31 cellular contexts compared by ENCODE assay signal in the genomic region with DNA sequence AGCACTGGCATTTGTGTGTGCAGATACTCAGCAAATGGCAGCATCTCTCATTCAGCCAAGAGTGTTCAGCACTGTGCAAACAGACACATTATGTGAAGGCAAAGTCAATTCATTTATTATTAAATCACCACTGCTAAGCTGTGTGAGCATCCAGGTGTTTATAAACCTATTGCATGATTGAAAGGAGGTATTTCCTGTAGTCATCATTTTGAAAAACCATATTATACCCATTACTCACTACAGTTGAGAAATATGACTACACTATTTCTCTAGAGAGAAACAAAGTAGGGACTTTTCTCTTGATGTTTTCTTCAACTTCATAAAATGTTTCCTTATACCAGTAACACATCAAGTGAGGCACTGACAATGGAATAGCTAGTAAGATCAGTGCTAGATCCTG. TPM values are rescaled to one million over a fixed set of nuclear protein-coding genes. Genes with fewer than 3 reads are reported as not detected.
A peak's percentile ranks its signal among the peaks of the same experiment; 100 is the strongest.
DNase-seq lines count a peak whose midpoint lies in the region; ATAC-seq, FAIRE-seq and TF ChIP-seq lines count a peak whose summit lies in the region.
"Had no signal": no experiment of that assay in that cellular context is flagged by ENCODE, and none has a peak within 500 bp of the region (broad histone marks: within the 10 kb centered on the region; RNA-seq: fewer than 3 reads in every experiment).

No MANE protein-coding gene starts in this region.

- peak overlapping the region in 1 of 2 donors; percentile 7 for H3K4me3 Mint-ChIP-seq in activated T-cell treated with anti-CD3 and anti-CD28 coated beads, Interleukin-2, amount 50 U/mL, for 72 hours
- no peak overlapping the region for H3K4me3 Mint-ChIP-seq in activated T-cell treated with anti-CD3 and anti-CD28 coated beads, Interleukin-2, amount 50 U/mL, for 24 hours
- H3K4me3 Mint-ChIP-seq: endodermal cell, neural progenitor cell, T-cell had no signal

- H3K27me3 Mint-ChIP-seq in activated T-cell treated with anti-CD3 and anti-CD28 coated beads, Interleukin-2, amount 50 U/mL, for 72 hours (ENCODE audit: low read depth): peaks cover 12% of the 10 kb centered on the region
- H3K27me3 Mint-ChIP-seq in activated T-cell treated with anti-CD3 and anti-CD28 coated beads, Interleukin-2, amount 50 U/mL, for 24 hours: peaks cover 4% of the 10 kb centered on the region

- no peak for FAIRE-seq in GM19239 (lab: Jason Lieb, UNC)
- FAIRE-seq: D721Med, G401.6, GM18507, kidney had no signal

- H3K4me3 ChIP-seq in suprapubic skin: no peak overlapping the region
- H3K4me3 ChIP-seq: coronary artery, HAP-1, lung, neural progenitor cell, sigmoid colon, uterus had no signal

- no peaks in the 10 kb centered on the region for H3K27me3 ChIP-seq in suprapubic skin
- H3K27me3 ChIP-seq: neural progenitor cell, sigmoid colon, uterus had no signal

- H3K9me3 ChIP-seq in suprapubic skin: no peaks in the 10 kb centered on the region
- H3K9me3 ChIP-seq: HAP-1, sigmoid colon, uterus had no signal

- no peaks in the 10 kb centered on the region for H3K36me3 Mint-ChIP-seq in activated T-cell treated with anti-CD3 and anti-CD28 coated beads, Interleukin-2, amount 50 U/mL, for 72 hours (ENCODE audit: insufficient read depth in 2 of 2)
- H3K36me3 Mint-ChIP-seq in activated T-cell treated with anti-CD3 and anti-CD28 coated beads, Interleukin-2, amount 50 U/mL, for 24 hours (ENCODE audit: low read depth): no peaks in the 10 kb centered on the region
- H3K36me3 Mint-ChIP-seq: neural progenitor cell, T-cell had no signal

- no peaks in the 10 kb centered on the region for H3K36me3 ChIP-seq in suprapubic skin
- H3K36me3 ChIP-seq: HAP-1, neural progenitor cell, sigmoid colon, uterus had no signal

- no peak for TF ChIP-seq POLR2A in suprapubic skin (IDR thresholded peaks at IDR 0.05)

- H3K27ac Mint-ChIP-seq in activated T-cell treated with anti-CD3 and anti-CD28 coated beads, Interleukin-2, amount 50 U/mL, for 72 hours: peak overlapping the region; percentile 45
- H3K27ac Mint-ChIP-seq in activated T-cell treated with anti-CD3 and anti-CD28 coated beads, Interleukin-2, amount 50 U/mL, for 24 hours: no peak overlapping the region
- H3K27ac Mint-ChIP-seq: endodermal cell, neural progenitor cell, T-cell had no signal

- no peaks in the 10 kb centered on the region for H3K4me1 ChIP-seq in suprapubic skin
- H3K4me1 ChIP-seq: HAP-1, neural progenitor cell, sigmoid colon, uterus had no signal

- no peak for DNase-seq in activated T-cell treated with anti-CD3 and anti-CD28 coated beads, Interleukin-2, amount 50 U/mL, for 72 hours
- no peak for DNase-seq in activated T-cell treated with anti-CD3 and anti-CD28 coated beads, Interleukin-2, amount 50 U/mL, for 24 hours
- DNase-seq in NCI-H748 (lab: John Stamatoyannopoulos, UW; ENCODE audit: unreplicated experiment) (peak; percentile 71), suprapubic skin (ENCODE audit: low spot score in 2 of 2) (no peak), GM19239 (ENCODE audit: insufficient read length, low spot score) (no peak), NCI-H524 treated with DMSO at 0.1 percent for 48 hours (lab: John Stamatoyannopoulos, UW) (no peak)
- no peak for DNase-seq in stimulated activated naive CD8-positive, alpha-beta T cell treated with anti-CD3 and anti-CD28 coated beads, Interleukin-15, Interleukin-2, amounts not matched to agents 100 U/mL and 50 U/mL, for 24 hours
- DNase-seq: activated CD4-positive, alpha-beta T cell treated with anti-CD3 and anti-CD28 coated beads for 4 hours; activated gamma-delta T cell; amniotic stem cell; C1 segment of cervical spinal cord; endodermal cell; Karpas-422; kidney; NCI-H1048; NCI-H2171; SIG-M5; sigmoid colon; stimulated activated CD4-positive, alpha-beta T cell treated with anti-CD3 and anti-CD28 coated beads, Interleukin-15, amount 100 ng/mL, for 24 hours; T-cell; uterus had no signal

- ATAC-seq in activated T-cell treated with anti-CD3 and anti-CD28 coated beads, Interleukin-2, amount 50 U/mL, for 72 hours (replicated peaks in 1 of 2): peak; percentile 95
- peak; percentile 34 for ATAC-seq in HG03159 (IDR thresholded peaks at IDR 0.05; ENCODE audit: unreplicated experiment)
- ATAC-seq in stimulated activated naive CD8-positive, alpha-beta T cell treated with anti-CD3 and anti-CD28 coated beads, Interleukin-15, Interleukin-2, amounts not matched to agents 100 U/mL and 50 U/mL, for 24 hours: peak; percentile 40
- ATAC-seq: Panc1, T-cell had no signal

- TF ChIP-seq EP300 in suprapubic skin (IDR thresholded peaks at IDR 0.05): no peak

- H3K27ac ChIP-seq in suprapubic skin: no peak overlapping the region
- H3K27ac ChIP-seq: coronary artery, neural progenitor cell, sigmoid colon, uterus had no signal

- peaks cover 28% of the 10 kb centered on the region for H3K4me1 Mint-ChIP-seq in activated T-cell treated with anti-CD3 and anti-CD28 coated beads, Interleukin-2, amount 50 U/mL, for 72 hours (ENCODE audit: low read depth)
- peaks cover 14% of the 10 kb centered on the region for H3K4me1 Mint-ChIP-seq in activated T-cell treated with anti-CD3 and anti-CD28 coated beads, Interleukin-2, amount 50 U/mL, for 24 hours (ENCODE audit: low read depth)
- H3K4me1 Mint-ChIP-seq: neural progenitor cell, T-cell had no signal

- no peaks in the 10 kb centered on the region for H3K9me3 Mint-ChIP-seq in activated T-cell treated with anti-CD3 and anti-CD28 coated beads, Interleukin-2, amount 50 U/mL, for 72 hours
- H3K9me3 Mint-ChIP-seq in activated T-cell treated with anti-CD3 and anti-CD28 coated beads, Interleukin-2, amount 50 U/mL, for 24 hours: no peaks in the 10 kb centered on the region
- H3K9me3 Mint-ChIP-seq: endodermal cell, neural progenitor cell, T-cell had no signal

- no peak for TF ChIP-seq CTCF in suprapubic skin (IDR thresholded peaks at IDR 0.05)

RNA-seq across cellular contexts. Expression of a gene that starts 13.7 kb away (rescaled TPM):
- 1 to 10 TPM; 1.6 to 2.8 TPM for total RNA-seq in activated T-cell treated with anti-CD3 and anti-CD28 coated beads, Interleukin-2, amount 50 U/mL, for 72 hours
- total RNA-seq in suprapubic skin: under 1 TPM in 1 of 4 donors, not detected in 3; 0.21 TPM
- total RNA-seq: posterior vena cava had no signal

RNA-seq across cellular contexts. Expression of a gene that starts 38.2 kb away (rescaled TPM):
- total RNA-seq in activated T-cell treated with anti-CD3 and anti-CD28 coated beads, Interleukin-2, amount 50 U/mL, for 72 hours: 10 to 100 TPM; 46.3 to 51.2 TPM
- total RNA-seq in suprapubic skin: 10 to 100 TPM; 14.9 to 23.2 (median 18.6) TPM

RNA-seq across cellular contexts. Expression of a gene that starts 38.4 kb away (rescaled TPM):
- 10 to 100 TPM; 92.7 to 93.4 TPM for total RNA-seq in activated T-cell treated with anti-CD3 and anti-CD28 coated beads, Interleukin-2, amount 50 U/mL, for 72 hours
- 10 to 100 TPM; 18.4 to 25.8 (median 21.7) TPM for total RNA-seq in suprapubic skin

Comparison
In these comparisons a context has a peak if more than half of its experiments do, and no peak if none do; other contexts are left out.
1. ATAC-seq: peak in every context shown above with its lines; median percentile 95 in activated T-cell treated with anti-CD3 and anti-CD28 coated beads, Interleukin-2, amount 50 U/mL, for 72 hours; 40 in stimulated activated naive CD8-positive, alpha-beta T cell treated with anti-CD3 and anti-CD28 coated beads, Interleukin-15, Interleukin-2, amounts not matched to agents 100 U/mL and 50 U/mL, for 24 hours; 34 in HG03159.